ENCODE assay signal across 22 cellular contexts in the genomic region with DNA sequence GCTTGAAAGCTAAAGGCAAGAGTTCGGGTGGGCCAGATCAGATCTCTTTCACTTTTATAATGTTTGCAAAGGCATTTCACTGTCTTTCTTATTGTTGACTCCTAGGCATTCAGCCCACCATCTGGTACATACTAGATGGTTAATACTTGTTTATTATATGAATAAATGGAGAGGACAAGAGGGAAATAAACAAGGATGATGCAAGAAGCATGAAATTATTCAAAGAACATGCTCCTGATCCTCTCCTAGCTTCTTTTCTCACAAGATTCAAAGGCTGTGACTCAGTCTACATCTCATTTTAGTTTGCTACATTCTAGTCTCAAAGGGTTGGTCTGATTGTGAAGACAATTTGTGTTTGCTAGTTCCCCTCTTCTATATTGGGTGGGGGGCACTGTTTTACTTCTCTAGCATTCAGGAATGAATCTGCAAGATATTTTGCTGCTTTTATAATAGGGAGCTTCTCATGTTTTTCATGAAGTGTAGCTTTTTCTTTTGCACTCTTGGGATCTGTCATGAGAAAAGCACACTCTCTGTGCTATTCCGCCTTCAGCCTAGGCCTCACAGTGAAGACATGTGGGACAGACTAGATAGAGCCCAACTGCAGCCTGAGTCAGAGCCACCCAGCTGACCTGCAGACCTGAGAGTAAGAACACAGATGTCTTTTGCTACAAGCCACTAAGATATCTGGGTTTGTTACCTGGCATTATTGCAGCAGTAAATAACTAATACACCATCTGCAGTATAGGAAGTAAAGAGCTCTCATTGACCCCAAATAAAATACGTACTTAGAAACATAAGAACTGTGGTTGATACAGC.
DNase-seq lines count a peak whose midpoint lies in the region; ATAC-seq and TF ChIP-seq lines count a peak whose summit lies in the region.
"Had no signal": no experiment of that assay in that cellular context is flagged by ENCODE, and none has a peak within 500 bp of the region (broad histone marks: within the 10 kb centered on the region; RNA-seq: fewer than 3 reads in every experiment).

No MANE protein-coding gene starts in this region.

- TF ChIP-seq CTCF in AG10803 (conservative IDR thresholded peaks at IDR 0.05; ENCODE audit: low read length) (no peak), VCaP (conservative IDR thresholded peaks at IDR 0.05) (no peak), sigmoid colon (IDR thresholded peaks at IDR 0.05) (no peak)

- H3K36me3 ChIP-seq in HUES48 (ENCODE audit: control insufficient read depth, insufficient read depth, low read length) (no peaks in the 10 kb centered on the region), sigmoid colon (no peaks in the 10 kb centered on the region)
- H3K36me3 ChIP-seq: adrenal gland, cardiac muscle cell, Peyer's patch, thoracic aorta had no signal

- TF ChIP-seq POLR2A in sigmoid colon (IDR thresholded peaks at IDR 0.05): no peak

- intact Hi-C loops in sigmoid colon (cut with DNase I): no loop called here
- intact Hi-C loops in left cardiac atrium (cut with DNase I): no loop called here

- peaks cover 27% of the 10 kb centered on the region for H3K4me1 ChIP-seq in HUES48 (ENCODE audit: control insufficient read depth, insufficient read depth, low read length)
- H3K4me1 ChIP-seq in sigmoid colon: no peaks in the 10 kb centered on the region
- H3K4me1 ChIP-seq: adrenal gland, Peyer's patch had no signal

- no peaks in the 10 kb centered on the region for H3K27me3 ChIP-seq in HUES48 (ENCODE audit: control insufficient read depth, insufficient read depth, low read length)
- no peaks in the 10 kb centered on the region for H3K27me3 ChIP-seq in sigmoid colon
- H3K27me3 ChIP-seq: adrenal gland, cardiac muscle cell, Peyer's patch had no signal

- H3K27ac ChIP-seq in HUES48 (ENCODE audit: low read depth, low read length) (peak overlapping the region; percentile 11), VCaP (peak overlapping the region; percentile 75), sigmoid colon (no peak overlapping the region)
- H3K27ac ChIP-seq: adrenal gland, cardiac muscle cell, Peyer's patch, SK-N-MC, thoracic aorta had no signal

- no peak for ATAC-seq in left cardiac atrium
- ATAC-seq: activated CD4-positive, CD25-positive, alpha-beta regulatory T cell treated with anti-CD3 and anti-CD28 coated beads, Interleukin-2, amount 50 U/mL, for 24 hours; activated T-helper 17 cell treated with anti-CD3 and anti-CD28 coated beads, Interleukin-2, amount 50 U/mL, for 72 hours; stimulated activated effector memory CD8-positive, alpha-beta T cell treated with anti-CD3 and anti-CD28 coated beads, Interleukin-12 subunit alpha, Interleukin-12 subunit beta, amount 100 ng/mL, for 72 hours had no signal

- WGBS in sigmoid colon, 2 donors: 75 to 86% methylated on average over 3 of the region's 3 CpGs

- TF ChIP-seq EP300 in sigmoid colon (IDR thresholded peaks at IDR 0.05): no peak

- DNase-seq in AG10803 (ENCODE audit: low read depth) (peak; percentile 68), fibroblast of the conjunctiva (ENCODE audit: low read depth) (peak; percentile 39), sigmoid colon (no peak), NCI-H187 (lab: John Stamatoyannopoulos, UW) (no peak), left cardiac atrium (no peak)
- DNase-seq in effector CD4-positive, alpha-beta T cell: no peak
- DNase-seq: ACHN; adrenal gland; CD4-positive, alpha-beta memory T cell; NCI-H1436 treated with DMSO at 0.1 percent for 48 hours; NCI-H2171 treated with DMSO at 0.1 percent for 48 hours; NCI-H748 treated with DMSO at 0.1 percent for 48 hours; Peyer's patch had no signal

- peaks cover 7% of the 10 kb centered on the region; the same call in 1 of the 2 replicates for H3K9me3 ChIP-seq in HUES48 (ENCODE audit: control insufficient read depth, insufficient read depth, low read length)
- H3K9me3 ChIP-seq in sigmoid colon: no peaks in the 10 kb centered on the region
- H3K9me3 ChIP-seq: adrenal gland, Peyer's patch, thoracic aorta had no signal

- H3K9ac ChIP-seq in HUES48 (ENCODE audit: low read depth, low read length): peak overlapping the region; percentile 18; the same call in 1 of the 2 replicates

- no peak overlapping the region for H3K4me3 ChIP-seq in AG10803 (ENCODE audit: low read length)
- H3K4me3 ChIP-seq in HUES48 (ENCODE audit: low read depth, low read length): no peak overlapping the region
- H3K4me3 ChIP-seq in sigmoid colon: no peak overlapping the region
- H3K4me3 ChIP-seq: adrenal gland, cardiac muscle cell, lung, Peyer's patch, SK-N-MC, thoracic aorta had no signal

Comparison
In these comparisons a context has a peak if more than half of its experiments do, and no peak if none do; other contexts are left out.
1. DNase-seq: peak in AG10803 (single experiment) and fibroblast of the conjunctiva (single experiment); none in sigmoid colon (single experiment), NCI-H187 (0 of 2), effector CD4-positive, alpha-beta T cell (single experiment) and left cardiac atrium (single experiment).
2. H3K27ac ChIP-seq: peak in HUES48 (single experiment) and VCaP (single experiment); none in sigmoid colon (0 of 4).